33 cellular contexts compared by ENCODE assay signal in the genomic region with DNA sequence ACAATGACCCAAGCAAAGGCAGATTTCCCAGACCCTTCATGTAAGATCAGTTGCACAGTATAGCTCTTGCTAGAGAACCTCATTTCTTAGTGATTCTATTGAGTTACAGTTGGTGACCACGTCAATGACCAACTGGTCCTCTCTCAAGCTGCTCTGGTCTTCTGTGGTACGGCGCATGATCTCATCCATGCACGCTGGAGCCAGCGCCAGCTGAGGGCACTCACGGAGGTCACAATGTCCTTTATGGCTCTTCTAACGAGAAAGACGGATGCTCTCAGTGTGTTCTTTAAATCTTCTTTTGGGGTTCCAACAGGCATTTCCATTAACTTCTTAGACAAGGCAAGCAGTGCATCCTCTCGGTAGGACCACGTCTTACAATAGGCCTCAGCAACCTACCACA.
"Had no signal": no experiment of that assay in that cellular context is flagged by ENCODE, and none has a peak within 500 bp of the region (broad histone marks: within the 10 kb centered on the region; RNA-seq: fewer than 3 reads in every experiment).

No MANE protein-coding gene starts in this region.

- ATAC-seq: activated CD4-positive, alpha-beta T cell treated with anti-CD3 and anti-CD28 coated beads for 36 hours; activated CD8-positive, alpha-beta memory T cell treated with anti-CD3 and anti-CD28 coated beads, Interleukin-2, amount 10 ng/mL, durations not matched to agents 7 days and 5 days; activated CD8-positive, alpha-beta T cell treated with anti-CD3 and anti-CD28 coated beads, Interleukin-2, amount 10 ng/mL, durations not matched to agents 7 days and 5 days; activated naive CD8-positive, alpha-beta T cell treated with anti-CD3 and anti-CD28 coated beads, Interleukin-2, amount 50 U/mL, for 24 hours; foreskin keratinocyte; gastrocnemius medialis; heart left ventricle had no signal

- H3K9me3 ChIP-seq: colonic mucosa, gastrocnemius medialis had no signal

- H3K27ac Mint-ChIP-seq: activated CD4-positive, alpha-beta memory T cell treated with anti-CD3 and anti-CD28 coated beads for 36 hours; activated CD4-positive, alpha-beta T cell treated with anti-CD3 and anti-CD28 coated beads for 36 hours; activated CD4-positive, alpha-beta T cell treated with anti-CD3 and anti-CD28 coated beads, Interleukin-2, amount 10 ng/mL, durations not matched to agents 24 days and 14 days; activated CD8-positive, alpha-beta memory T cell treated with anti-CD3 and anti-CD28 coated beads, Interleukin-2, amount 10 ng/mL, durations not matched to agents 7 days and 5 days; activated CD8-positive, alpha-beta T cell treated with anti-CD3 and anti-CD28 coated beads, Interleukin-2, amount 10 ng/mL, durations not matched to agents 7 days and 5 days; activated naive CD4-positive, alpha-beta T cell treated with anti-CD3 and anti-CD28 coated beads for 36 hours; activated naive CD4-positive, alpha-beta T cell treated with anti-CD3 and anti-CD28 coated beads, Interleukin-2, amount 50 U/mL, for 24 hours; activated naive CD8-positive, alpha-beta T cell treated with anti-CD3 and anti-CD28 coated beads for 36 hours; activated naive CD8-positive, alpha-beta T cell treated with anti-CD3 and anti-CD28 coated beads, Interleukin-2, amount 50 U/mL, for 24 hours; activated T-helper 1 cell treated with anti-CD3 and anti-CD28 coated beads, Interleukin-12 subunit alpha, Interleukin-12 subunit beta, Interleukin-2, Interleukin-4 antibody, amounts not matched to agents 30 ng/mL and 10 ng/mL and 1 ng/mL, durations not matched to agents 14 hours and 24 hours and 36 hours; brain; endodermal cell had no signal

- H3K4me3 Mint-ChIP-seq: activated CD4-positive, alpha-beta memory T cell treated with anti-CD3 and anti-CD28 coated beads for 36 hours; activated CD4-positive, alpha-beta T cell treated with anti-CD3 and anti-CD28 coated beads for 36 hours; activated CD4-positive, alpha-beta T cell treated with anti-CD3 and anti-CD28 coated beads, Interleukin-2, amount 10 ng/mL, durations not matched to agents 24 days and 14 days; activated CD8-positive, alpha-beta memory T cell treated with anti-CD3 and anti-CD28 coated beads, Interleukin-2, amount 10 ng/mL, durations not matched to agents 7 days and 5 days; activated CD8-positive, alpha-beta T cell treated with anti-CD3 and anti-CD28 coated beads, Interleukin-2, amount 10 ng/mL, durations not matched to agents 7 days and 5 days; activated naive CD4-positive, alpha-beta T cell treated with anti-CD3 and anti-CD28 coated beads for 36 hours; activated naive CD4-positive, alpha-beta T cell treated with anti-CD3 and anti-CD28 coated beads, Interleukin-2, amount 50 U/mL, for 24 hours; activated naive CD8-positive, alpha-beta T cell treated with anti-CD3 and anti-CD28 coated beads for 36 hours; activated naive CD8-positive, alpha-beta T cell treated with anti-CD3 and anti-CD28 coated beads, Interleukin-2, amount 50 U/mL, for 24 hours; activated T-helper 1 cell treated with anti-CD3 and anti-CD28 coated beads, Interleukin-12 subunit alpha, Interleukin-12 subunit beta, Interleukin-2, Interleukin-4 antibody, amounts not matched to agents 30 ng/mL and 10 ng/mL and 1 ng/mL, durations not matched to agents 14 hours and 24 hours and 36 hours; brain; endodermal cell had no signal

- H3K27ac ChIP-seq: adrenal gland, ascending aorta, breast epithelium, cardiac muscle cell, colonic mucosa, esophagus muscularis mucosa, foreskin keratinocyte, gastrocnemius medialis, heart left ventricle had no signal

- H3K4me1 Mint-ChIP-seq: activated CD4-positive, alpha-beta T cell treated with anti-CD3 and anti-CD28 coated beads for 36 hours; activated CD4-positive, alpha-beta T cell treated with anti-CD3 and anti-CD28 coated beads, Interleukin-2, amount 10 ng/mL, durations not matched to agents 24 days and 14 days; activated CD8-positive, alpha-beta memory T cell treated with anti-CD3 and anti-CD28 coated beads, Interleukin-2, amount 10 ng/mL, durations not matched to agents 7 days and 5 days; activated naive CD4-positive, alpha-beta T cell treated with anti-CD3 and anti-CD28 coated beads, Interleukin-2, amount 50 U/mL, for 24 hours; activated naive CD8-positive, alpha-beta T cell treated with anti-CD3 and anti-CD28 coated beads for 36 hours; activated naive CD8-positive, alpha-beta T cell treated with anti-CD3 and anti-CD28 coated beads, Interleukin-2, amount 50 U/mL, for 24 hours; brain; endodermal cell had no signal

- H3K27me3 ChIP-seq: adrenal gland, ascending aorta, breast epithelium, cardiac muscle cell, colonic mucosa, dorsolateral prefrontal cortex, esophagus muscularis mucosa, foreskin keratinocyte, gastrocnemius medialis, heart left ventricle had no signal

- H3K27me3 Mint-ChIP-seq: activated CD4-positive, alpha-beta memory T cell treated with anti-CD3 and anti-CD28 coated beads for 36 hours; activated CD4-positive, alpha-beta T cell treated with anti-CD3 and anti-CD28 coated beads for 36 hours; activated CD4-positive, alpha-beta T cell treated with anti-CD3 and anti-CD28 coated beads, Interleukin-2, amount 10 ng/mL, durations not matched to agents 24 days and 14 days; activated CD8-positive, alpha-beta memory T cell treated with anti-CD3 and anti-CD28 coated beads, Interleukin-2, amount 10 ng/mL, durations not matched to agents 7 days and 5 days; activated naive CD4-positive, alpha-beta T cell treated with anti-CD3 and anti-CD28 coated beads, Interleukin-2, amount 50 U/mL, for 24 hours; activated naive CD8-positive, alpha-beta T cell treated with anti-CD3 and anti-CD28 coated beads for 36 hours; activated naive CD8-positive, alpha-beta T cell treated with anti-CD3 and anti-CD28 coated beads, Interleukin-2, amount 50 U/mL, for 24 hours; brain had no signal

- DNase-seq: activated CD4-positive, alpha-beta memory T cell treated with anti-CD3 and anti-CD28 coated beads for 36 hours; activated CD4-positive, alpha-beta T cell treated with anti-CD3 and anti-CD28 coated beads for 36 hours; activated CD4-positive, alpha-beta T cell treated with anti-CD3 and anti-CD28 coated beads, Interleukin-2, amount 10 ng/mL, durations not matched to agents 24 days and 14 days; activated CD4-positive, CD25-positive, alpha-beta regulatory T cell; activated CD4-positive, CD25-positive, alpha-beta regulatory T cell treated with anti-CD3 and anti-CD28 coated beads, Interleukin-2, amount 50 U/mL, for 72 hours; activated CD8-positive, alpha-beta memory T cell treated with anti-CD3 and anti-CD28 coated beads, Interleukin-2, amount 10 ng/mL, durations not matched to agents 7 days and 5 days; activated CD8-positive, alpha-beta memory T cell treated with anti-CD3 and anti-CD28 coated beads, Interleukin-2, amount 50 U/mL, for 4 hours; activated CD8-positive, alpha-beta T cell treated with anti-CD3 and anti-CD28 coated beads, Interleukin-2, amount 10 ng/mL, durations not matched to agents 7 days and 5 days; activated naive CD4-positive, alpha-beta T cell treated with anti-CD3 and anti-CD28 coated beads for 36 hours; activated naive CD8-positive, alpha-beta T cell treated with anti-CD3 and anti-CD28 coated beads for 36 hours; activated naive CD8-positive, alpha-beta T cell treated with anti-CD3 and anti-CD28 coated beads, Interleukin-2, amount 50 U/mL, for 24 hours; activated T-cell treated with anti-CD3 and anti-CD28 coated beads, Interleukin-2, amount 50 U/mL, for 1 hour; activated T-cell treated with anti-CD3 and anti-CD28 coated beads, Interleukin-2, amount 50 U/mL, for 48 hours; adrenal gland; central memory CD4-positive, alpha-beta T cell; cerebellar nuclear complex; colonic mucosa; dorsolateral prefrontal cortex; effector memory CD4-positive, alpha-beta T cell; endodermal cell; erythroblast; foreskin keratinocyte; gastrocnemius medialis; glutamatergic neuron; heart left ventricle; T-helper 2 cell had no signal

- H3K9me3 Mint-ChIP-seq: activated CD4-positive, alpha-beta T cell treated with anti-CD3 and anti-CD28 coated beads, Interleukin-2, amount 10 ng/mL, durations not matched to agents 24 days and 14 days; activated naive CD4-positive, alpha-beta T cell treated with anti-CD3 and anti-CD28 coated beads, Interleukin-2, amount 50 U/mL, for 24 hours had no signal

- H3K4me1 ChIP-seq: ascending aorta, breast epithelium, colonic mucosa, esophagus muscularis mucosa, foreskin keratinocyte, gastrocnemius medialis, heart left ventricle had no signal

- H3K4me3 ChIP-seq: adrenal gland, ascending aorta, breast epithelium, cardiac muscle cell, colonic mucosa, dorsolateral prefrontal cortex, esophagus muscularis mucosa, gastrocnemius medialis, heart left ventricle had no signal
